Comparison of ENCODE assay signal across 1 cellular context in genomic region chr3:119630119-119630518, GRCh38.
TF ChIP-seq lines count a peak whose summit lies in the region.

No MANE protein-coding gene starts in this region.

TF ChIP-seq in endothelial cell of umbilical vein, 7 proteins besides CTCF, POLR2A, EP300 and RAD21:
- TF ChIP-seq MAX (IDR thresholded peaks at IDR 0.05; ENCODE audit: insufficient read depth, insufficient read length) (no peak), FOS (IDR thresholded peaks at IDR 0.05; ENCODE audit: borderline replicate concordance, insufficient read depth, low read length) (no peak), JUN (IDR thresholded peaks at IDR 0.05; ENCODE audit: borderline replicate concordance, insufficient read depth, insufficient read length, low read depth) (no peak), POLR2AphosphoS5 (IDR thresholded peaks at IDR 0.05; ENCODE audit: insufficient read depth, low read depth, low read length) (no peak), MYC (IDR thresholded peaks at IDR 0.05; ENCODE audit: low read depth, low read length) (no peak), GATA2 (IDR thresholded peaks at IDR 0.05; ENCODE audit: insufficient read depth, insufficient read length, low read depth, low read length) (no peak), EZH2 (IDR thresholded peaks at IDR 0.05; ENCODE audit: borderline replicate concordance, low read depth, low read length, severe bottlenecking) (no peak)
